16 cellular contexts compared by ENCODE assay signal in the genomic region with DNA sequence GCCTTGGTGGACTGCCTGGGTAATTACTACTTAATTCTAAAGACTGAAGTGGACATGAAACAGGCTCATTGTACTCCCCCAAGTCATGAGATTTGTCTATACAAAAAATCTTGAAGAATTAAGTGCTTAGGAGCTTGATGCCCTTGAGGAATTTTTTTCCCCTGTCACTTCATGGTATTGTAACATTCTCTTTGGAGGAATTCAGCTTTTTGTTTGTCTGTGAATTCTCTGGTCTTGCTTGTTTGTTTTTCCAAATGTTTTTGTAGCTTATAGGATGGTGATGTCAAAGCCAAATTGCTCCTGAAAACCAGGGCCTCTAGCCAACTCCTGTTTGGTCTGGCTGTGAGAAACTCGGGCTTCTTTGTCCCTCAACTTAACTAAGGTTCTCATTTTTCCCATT.
A peak's percentile ranks its signal among the peaks of the same experiment; 100 is the strongest.
DNase-seq lines count a peak whose midpoint lies in the region; ATAC-seq and TF ChIP-seq lines count a peak whose summit lies in the region.
"Had no signal": no experiment of that assay in that cellular context is flagged by ENCODE, and none has a peak within 500 bp of the region (broad histone marks: within the 10 kb centered on the region; RNA-seq: fewer than 3 reads in every experiment).

No MANE protein-coding gene starts in this region.

- H3K27me3 Mint-ChIP-seq in neural crest cell (ENCODE audit: low read depth) = no peaks in the 10 kb centered on the region
- H3K27me3 Mint-ChIP-seq: stimulated activated naive B cell treated with anti-CD40 and anti-IgM and Interleukin-4, amounts not matched to agents 10 μg/mL and 1 μg/mL and 100 μg/mL, for 72 hours had no signal

- TF ChIP-seq CTCF in esophagus muscularis mucosa (IDR thresholded peaks at IDR 0.05) (no peak), neural crest cell (conservative IDR thresholded peaks at IDR 0.05) (no peak)

- H3K4me1 Mint-ChIP-seq in neural crest cell = peaks cover 25% of the 10 kb centered on the region
- H3K4me1 Mint-ChIP-seq: activated T-helper 17 cell treated with anti-CD3 and anti-CD28 coated beads, Interleukin-2, amount 50 U/mL, for 72 hours; GM23338; stimulated activated naive B cell treated with anti-CD40 and anti-IgM and Interleukin-4, amounts not matched to agents 10 μg/mL and 1 μg/mL and 100 μg/mL, for 72 hours had no signal

- 35% methylated on average over 1 of the region's 1 CpG for WGBS in esophagus muscularis mucosa

- DNase-seq in COLO829 (ENCODE audit: low spot score) (peak; percentile 85), SJSA1 (ENCODE audit: low read depth in 1 of 2, low spot score in 2 of 2) (peak; percentile 46 to 70), esophagus muscularis mucosa (ENCODE audit: extremely low spot score) (no peak), neural crest cell (ENCODE audit: low read depth, low spot score) (no peak), middle frontal gyrus (ENCODE audit: extremely low spot score, low spot score) (no peak)
- DNase-seq: activated CD8-positive, alpha-beta T cell treated with anti-CD3 and anti-CD28 coated beads for 36 hours; effector memory CD4-positive, alpha-beta T cell; NCI-H1105; NCI-H2171 treated with DMSO at 0.1 percent for 48 hours; stimulated activated naive B cell treated with anti-CD40 and anti-IgM and Interleukin-4, amounts not matched to agents 10 μg/mL and 1 μg/mL and 100 μg/mL, for 72 hours had no signal

- no peaks in the 10 kb centered on the region for H3K9me3 Mint-ChIP-seq in neural crest cell
- H3K9me3 Mint-ChIP-seq: activated CD8-positive, alpha-beta T cell treated with anti-CD3 and anti-CD28 coated beads for 36 hours; activated T-helper 17 cell treated with anti-CD3 and anti-CD28 coated beads, Interleukin-2, amount 50 U/mL, for 72 hours; GM23338; stimulated activated naive B cell treated with anti-CD40 and anti-IgM and Interleukin-4, amounts not matched to agents 10 μg/mL and 1 μg/mL and 100 μg/mL, for 72 hours had no signal

- ATAC-seq in HG03521 (IDR thresholded peaks at IDR 0.05; ENCODE audit: unreplicated experiment) = no peak
- ATAC-seq in GM21825 (IDR thresholded peaks at IDR 0.05; ENCODE audit: unreplicated experiment) = no peak
- ATAC-seq in GM21619 (IDR thresholded peaks at IDR 0.05; ENCODE audit: unreplicated experiment) = no peak
- ATAC-seq: activated CD8-positive, alpha-beta T cell treated with anti-CD3 and anti-CD28 coated beads for 36 hours; activated T-helper 17 cell treated with anti-CD3 and anti-CD28 coated beads, Interleukin-2, amount 50 U/mL, for 72 hours; GM23338; stimulated activated naive B cell treated with anti-CD40 and anti-IgM and Interleukin-4, amounts not matched to agents 10 μg/mL and 1 μg/mL and 100 μg/mL, for 72 hours had no signal

- H3K4me1 ChIP-seq in SJSA1 (replicated peaks) = peaks cover 25% of the 10 kb centered on the region
- H3K4me1 ChIP-seq in esophagus muscularis mucosa = peaks cover 15 to 96% (median 94%) of the 10 kb centered on the region in 4 donors

- intact Hi-C loops in esophagus muscularis mucosa (cut with DNase I) = no loop called here

- TF ChIP-seq POLR2A in esophagus muscularis mucosa (IDR thresholded peaks at IDR 0.05; ENCODE audit: low read depth) = no peak

- H3K9me3 ChIP-seq in SJSA1 (replicated peaks) (no peaks in the 10 kb centered on the region), esophagus muscularis mucosa (no peaks in the 10 kb centered on the region)
- H3K9me3 ChIP-seq: ascending aorta had no signal

- no peak overlapping the region for H3K4me3 Mint-ChIP-seq in neural crest cell
- H3K4me3 Mint-ChIP-seq: activated CD8-positive, alpha-beta T cell treated with anti-CD3 and anti-CD28 coated beads for 36 hours; activated T-helper 17 cell treated with anti-CD3 and anti-CD28 coated beads, Interleukin-2, amount 50 U/mL, for 72 hours; GM23338; stimulated activated naive B cell treated with anti-CD40 and anti-IgM and Interleukin-4, amounts not matched to agents 10 μg/mL and 1 μg/mL and 100 μg/mL, for 72 hours had no signal

- TF ChIP-seq EP300 in esophagus muscularis mucosa (IDR thresholded peaks at IDR 0.05) = no peak

- H3K27me3 ChIP-seq in SJSA1 (replicated peaks) (no peaks in the 10 kb centered on the region), esophagus muscularis mucosa (no peaks in the 10 kb centered on the region)
- H3K27me3 ChIP-seq: ascending aorta had no signal

- peaks cover 24% of the 10 kb centered on the region for H3K36me3 Mint-ChIP-seq in neural crest cell (ENCODE audit: low read depth)
- H3K36me3 Mint-ChIP-seq: stimulated activated naive B cell treated with anti-CD40 and anti-IgM and Interleukin-4, amounts not matched to agents 10 μg/mL and 1 μg/mL and 100 μg/mL, for 72 hours had no signal

- H3K4me3 ChIP-seq in SJSA1 (no peak overlapping the region), esophagus muscularis mucosa (no peak overlapping the region)
- H3K4me3 ChIP-seq: ascending aorta, GM23338 had no signal

- H3K36me3 ChIP-seq in SJSA1 (0 out of 2 replicates have a peak, but pooled peaks cover 3% of the 10 kb centered on the region), esophagus muscularis mucosa (peaks cover 19 to 52% (median 34%) of the 10 kb centered on the region in 4 donors)

- H3K27ac Mint-ChIP-seq in neural crest cell (ENCODE audit: unreplicated experiment) = peak overlapping the region; percentile 77
- H3K27ac Mint-ChIP-seq: activated CD8-positive, alpha-beta T cell treated with anti-CD3 and anti-CD28 coated beads for 36 hours; activated T-helper 17 cell treated with anti-CD3 and anti-CD28 coated beads, Interleukin-2, amount 50 U/mL, for 72 hours; GM23338; stimulated activated naive B cell treated with anti-CD40 and anti-IgM and Interleukin-4, amounts not matched to agents 10 μg/mL and 1 μg/mL and 100 μg/mL, for 72 hours had no signal

- H3K27ac ChIP-seq in SJSA1 = peak overlapping the region; percentile 71
- peak overlapping the region; percentile 45 to 61 (median 58) for H3K27ac ChIP-seq in esophagus muscularis mucosa (replicated peaks in 1 of 4)

Comparison
In these comparisons a context has a peak if more than half of its experiments do, and no peak if none do; other contexts are left out.
1. DNase-seq: peak in COLO829 (single experiment) and SJSA1 (2 of 2); none in esophagus muscularis mucosa (single experiment), neural crest cell (single experiment) and middle frontal gyrus (single experiment).